In the genomic region with DNA sequence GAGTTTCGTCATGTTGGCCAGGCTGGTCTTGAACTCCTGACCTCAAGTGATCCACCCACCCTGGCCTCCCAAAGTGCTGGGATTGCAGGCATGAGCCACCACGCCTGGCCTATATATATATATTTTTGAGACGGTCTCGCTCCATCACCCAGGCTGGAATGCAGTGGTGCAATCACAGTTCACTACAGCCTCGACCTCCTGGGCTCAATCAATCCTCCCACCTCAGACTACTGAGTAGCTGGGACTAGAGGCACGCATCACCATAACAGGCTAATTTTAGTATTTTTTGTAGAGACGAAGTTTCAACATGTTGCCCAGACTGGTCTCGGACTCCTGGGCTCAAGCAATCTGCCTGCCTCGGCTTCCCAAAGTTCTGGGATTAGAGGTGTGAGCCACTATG, we compare ENCODE assay signal across 8 cellular contexts. TPM values are rescaled to one million over a fixed set of nuclear protein-coding genes. Genes with fewer than 3 reads are reported as not detected.
DNase-seq lines count a peak whose midpoint lies in the region; ATAC-seq and TF ChIP-seq lines count a peak whose summit lies in the region.
"Not testable (repeated sequence)": the region's sequence is repeated elsewhere in the genome, so short reads cannot be mapped to it uniquely, and the experiment has no call there.

No MANE protein-coding gene starts in this region.

- peak overlapping the region; percentile 23 to 97 (median 66); a peak in 19 of 22 replicates for H3K4me2 ChIP-seq in BLaER1 treated with 17β-estradiol and CSF1 and Interleukin-3, amounts not matched to agents 10 nM and 100 nM

- not testable (repeated sequence) for H3K4me3 ChIP-seq in BLaER1 treated with 17β-estradiol and CSF1 and Interleukin-3, amounts not matched to agents 10 nM and 100 nM; choroid plexus epithelial cell (ENCODE audit: low read depth, low read length)

- H3K9ac ChIP-seq in BLaER1 treated with 17β-estradiol and CSF1 and Interleukin-3, amounts not matched to agents 10 nM and 100 nM, result peak overlapping the region in 9 of 11 experiments; percentile 9 to 63 (median 42); a peak in 13 of 22 replicates

- intact Hi-C loops in natural killer cell (cut with micrococcal nuclease), result not testable (repeated sequence)

- H3K27ac ChIP-seq in BLaER1 treated with 17β-estradiol and CSF1 and Interleukin-3, amounts not matched to agents 10 nM and 100 nM, result peak overlapping the region in 8 of 11 experiments; percentile 56 to 76 (median 67); a peak in 15 of 22 replicates
- H3K27ac ChIP-seq in RWPE1, result 0 out of 2 replicates have a peak overlapping the region, but pooled peaks have one; percentile 2

- peaks cover 53% of the 10 kb centered on the region for H3K4me1 Mint-ChIP-seq in activated T-cell treated with anti-CD3 and anti-CD28 coated beads, Interleukin-2, amount 50 U/mL, for 24 hours (ENCODE audit: low read depth)
- peaks cover 60 to 75% of the 10 kb centered on the region in 2 donors for H3K4me1 Mint-ChIP-seq in immature natural killer cell
- peaks cover 58 to 74% of the 10 kb centered on the region in 2 donors for H3K4me1 Mint-ChIP-seq in natural killer cell
- H3K4me1 Mint-ChIP-seq in stimulated activated effector memory CD8-positive, alpha-beta T cell treated with anti-CD3 and anti-CD28 coated beads, Interleukin-12 subunit alpha, Interleukin-12 subunit beta, amount 100 ng/mL, for 72 hours, result peaks cover 57% of the 10 kb centered on the region

- H3K9me3 Mint-ChIP-seq in activated T-cell treated with anti-CD3 and anti-CD28 coated beads, Interleukin-2, amount 50 U/mL, for 24 hours; immature natural killer cell; natural killer cell; stimulated activated effector memory CD8-positive, alpha-beta T cell treated with anti-CD3 and anti-CD28 coated beads, Interleukin-12 subunit alpha, Interleukin-12 subunit beta, amount 100 ng/mL, for 72 hours: not testable (repeated sequence)

- H3K4me1 ChIP-seq in BLaER1 treated with 17β-estradiol and CSF1 and Interleukin-3, amounts not matched to agents 10 nM and 100 nM, result peaks cover 60 to 90% (median 85%) of the 10 kb centered on the region in 10 experiments

- DNase-seq in RWPE1 (ENCODE audit: low spot score); activated T-cell treated with anti-CD3 and anti-CD28 coated beads, Interleukin-2, amount 50 U/mL, for 24 hours; natural killer cell; stimulated activated effector memory CD8-positive, alpha-beta T cell treated with anti-CD3 and anti-CD28 coated beads, Interleukin-12 subunit alpha, Interleukin-12 subunit beta, amount 100 ng/mL, for 72 hours (ENCODE audit: low spot score in 2 of 2): not testable (repeated sequence)
- DNase-seq in amniotic epithelial cell (ENCODE audit: low read depth) (peak; percentile 89), choroid plexus epithelial cell (ENCODE audit: low read depth) (peak; percentile 42), immature natural killer cell (peak in 1 of 3 donors; percentile 5)

- H3K27me3 Mint-ChIP-seq in activated T-cell treated with anti-CD3 and anti-CD28 coated beads, Interleukin-2, amount 50 U/mL, for 24 hours; natural killer cell (ENCODE audit: low read depth in 2 of 2): not testable (repeated sequence)
- H3K27me3 Mint-ChIP-seq in immature natural killer cell (ENCODE audit: low read depth in 3 of 3), result peaks cover 55 to 88% (median 63%) of the 10 kb centered on the region in 3 donors

- peaks cover 33 to 100% (median 75%) of the 10 kb centered on the region in 11 experiments for H4K20me1 ChIP-seq in BLaER1 treated with 17β-estradiol and CSF1 and Interleukin-3, amounts not matched to agents 10 nM and 100 nM

- POLR2A ChIA-PET in RWPE1 (lab: Yijun Ruan, JAX; ENCODE audit: low non-redundant PET), result interaction anchor here (0.6 kb wide), 1 partner anchor 23 kb away, joined by 3 read pairs; no protein-coding TSS in a partner anchor

- peaks cover 91% of the 10 kb centered on the region for H3K36me3 Mint-ChIP-seq in activated T-cell treated with anti-CD3 and anti-CD28 coated beads, Interleukin-2, amount 50 U/mL, for 24 hours (ENCODE audit: low read depth)
- H3K36me3 Mint-ChIP-seq in immature natural killer cell, result peaks cover 22 to 45% (median 28%) of the 10 kb centered on the region in 3 donors
- H3K36me3 Mint-ChIP-seq in natural killer cell, result not testable (repeated sequence)
- peaks cover 100% of the 10 kb centered on the region for H3K36me3 Mint-ChIP-seq in stimulated activated effector memory CD8-positive, alpha-beta T cell treated with anti-CD3 and anti-CD28 coated beads, Interleukin-12 subunit alpha, Interleukin-12 subunit beta, amount 100 ng/mL, for 72 hours

- H3K36me3 ChIP-seq in BLaER1 treated with 17β-estradiol and CSF1 and Interleukin-3, amounts not matched to agents 10 nM and 100 nM, result peaks cover 53 to 81% (median 75%) of the 10 kb centered on the region in 11 experiments

- H3K27me3 ChIP-seq in BLaER1 treated with 17β-estradiol and CSF1 and Interleukin-3, amounts not matched to agents 10 nM and 100 nM, result not testable (repeated sequence)

- H3K4me3 Mint-ChIP-seq in activated T-cell treated with anti-CD3 and anti-CD28 coated beads, Interleukin-2, amount 50 U/mL, for 24 hours; natural killer cell; stimulated activated effector memory CD8-positive, alpha-beta T cell treated with anti-CD3 and anti-CD28 coated beads, Interleukin-12 subunit alpha, Interleukin-12 subunit beta, amount 100 ng/mL, for 72 hours: not testable (repeated sequence)
- H3K4me3 Mint-ChIP-seq in immature natural killer cell, result peak overlapping the region in 3 of 5 donors; percentile 24 to 55 (median 47)

- not testable (repeated sequence) for H3K9me3 ChIP-seq in BLaER1 treated with 17β-estradiol and CSF1 and Interleukin-3, amounts not matched to agents 10 nM and 100 nM (replicated peaks in 1 of 11)

- CTCF ChIA-PET in RWPE1 (lab: Yijun Ruan, JAX), result interaction anchor here (1.2 kb wide), 1 partner anchor 217 kb away, joined by 5 read pairs; no protein-coding TSS in a partner anchor

- ATAC-seq in natural killer cell; stimulated activated effector memory CD8-positive, alpha-beta T cell treated with anti-CD3 and anti-CD28 coated beads, Interleukin-12 subunit alpha, Interleukin-12 subunit beta, amount 100 ng/mL, for 72 hours: not testable (repeated sequence)

- TF ChIP-seq CTCF in RWPE1 (conservative IDR thresholded peaks at IDR 0.05; ENCODE audit: low read depth); choroid plexus epithelial cell (conservative IDR thresholded peaks at IDR 0.05; ENCODE audit: low read depth, low read length); natural killer cell (IDR thresholded peaks at IDR 0.05): not testable (repeated sequence)

- H3K27ac Mint-ChIP-seq in activated T-cell treated with anti-CD3 and anti-CD28 coated beads, Interleukin-2, amount 50 U/mL, for 24 hours, result peak overlapping the region; percentile 26
- H3K27ac Mint-ChIP-seq in immature natural killer cell, result peak overlapping the region; percentile 55 to 99 (median 83)
- peak overlapping the region; percentile 47 to 90 for H3K27ac Mint-ChIP-seq in natural killer cell
- peak overlapping the region; percentile 69 for H3K27ac Mint-ChIP-seq in stimulated activated effector memory CD8-positive, alpha-beta T cell treated with anti-CD3 and anti-CD28 coated beads, Interleukin-12 subunit alpha, Interleukin-12 subunit beta, amount 100 ng/mL, for 72 hours

RNA-seq across cellular contexts. Expression of gene TGFB1, which starts 6.8 kb away (rescaled TPM):
- 100 to 1,000 TPM in 1 of 3 donors, 10 to 100 TPM in 2; 51.4 to 196 (median 66.4) TPM for polyA plus RNA-seq in immature natural killer cell
- 100 to 1,000 TPM; 682 to 761 (median 729) TPM for total RNA-seq in natural killer cell

RNA-seq across cellular contexts. Expression of gene B9D2, which starts 17.0 kb away (rescaled TPM):
- 10 to 100 TPM in 2 of 3 donors, 1 to 10 TPM in 1; 8.9 to 14.8 (median 14.7) TPM for polyA plus RNA-seq in immature natural killer cell
- 10 to 100 TPM; 18.1 to 22.2 (median 18.7) TPM for total RNA-seq in natural killer cell

RNA-seq across cellular contexts. Expression of gene TMEM91, which starts 29.4 kb away (rescaled TPM):
- 1 to 10 TPM; 5.2 to 7.0 (median 6.1) TPM for polyA plus RNA-seq in immature natural killer cell
- 10 to 100 TPM; 13.6 to 22.8 (median 20.8) TPM for total RNA-seq in natural killer cell

RNA-seq across cellular contexts. Expression of gene CCDC97, which starts 36.9 kb away (rescaled TPM):
- polyA plus RNA-seq in immature natural killer cell, result 10 to 100 TPM; 14.2 to 38.2 (median 16.9) TPM
- 10 to 100 TPM; 41.1 to 44.3 (median 44.0) TPM for total RNA-seq in natural killer cell

RNA-seq across cellular contexts. Expression of gene EXOSC5, which starts 50.2 kb away (rescaled TPM):
- polyA plus RNA-seq in immature natural killer cell, result 10 to 100 TPM; 44.0 to 58.6 (median 50.3) TPM
- total RNA-seq in natural killer cell, result 10 to 100 TPM in 1 of 3 donors, 1 to 10 TPM in 2; 9.0 to 11.6 (median 9.5) TPM

Comparison
In these comparisons a context has a peak if more than half of its experiments do, and no peak if none do; other contexts are left out.
1. H3K27ac Mint-ChIP-seq: peak in every context shown above with its lines; median percentile 83 in immature natural killer cell; 69 in stimulated activated effector memory CD8-positive, alpha-beta T cell treated with anti-CD3 and anti-CD28 coated beads, Interleukin-12 subunit alpha, Interleukin-12 subunit beta, amount 100 ng/mL, for 72 hours; 68 in natural killer cell; 26 in activated T-cell treated with anti-CD3 and anti-CD28 coated beads, Interleukin-2, amount 50 U/mL, for 24 hours.